ENCODE assay signal across 9 cellular contexts in genomic region chr3:158097571-158098553, GRCh38. TPM values are rescaled to one million over a fixed set of nuclear protein-coding genes. Genes with fewer than 3 reads are reported as not detected.
DNase-seq lines count a peak whose midpoint lies in the region; ATAC-seq and TF ChIP-seq lines count a peak whose summit lies in the region.
"Had no signal": no experiment of that assay in that cellular context is flagged by ENCODE, and none has a peak within 500 bp of the region (broad histone marks: within the 10 kb centered on the region; RNA-seq: fewer than 3 reads in every experiment).

No MANE protein-coding gene starts in this region.

- peak overlapping the region; percentile 58 for H3K4me3 ChIP-seq in brain microvascular endothelial cell (ENCODE audit: low read depth, low read length)

- H3K27me3 ChIP-seq in brain microvascular endothelial cell (replicated peaks) = peaks cover 88% of the 10 kb centered on the region

- peak; percentile 86 for ATAC-seq in GM21717 (IDR thresholded peaks at IDR 0.05; ENCODE audit: unreplicated experiment)
- peak; percentile 99 for ATAC-seq in left lobe of liver

- DNase-seq in DMS79 treated with DMSO at 0.1 percent for 48 hours (lab: John Stamatoyannopoulos, UW) (peak; percentile 79), Kasumi-1 (lab: John Stamatoyannopoulos, UW) (peak; percentile 76 to 77), T-helper 2 cell (peak; percentile 40 to 81 (median 62)), brain microvascular endothelial cell (peak; percentile 39), left lobe of liver (ENCODE audit: low spot score) (peak; percentile 88), NCI-H1436 treated with DMSO at 0.1 percent for 48 hours (lab: John Stamatoyannopoulos, UW) (no peak)
- DNase-seq in stimulated activated CD4-positive, alpha-beta T cell treated with anti-CD3 and anti-CD28 coated beads, Interleukin-4, amount 100 ng/mL, for 48 hours (ENCODE audit: low read depth in 2 of 2) = peak; percentile 61 to 69

- H3K36me3 ChIP-seq in brain microvascular endothelial cell (replicated peaks) = no peaks in the 10 kb centered on the region

- H3K27ac ChIP-seq in brain microvascular endothelial cell = no peak overlapping the region

- TF ChIP-seq CTCF in brain microvascular endothelial cell (IDR thresholded peaks at IDR 0.05; ENCODE audit: low read depth, low read length, missing control alignments) = no peak

- in situ Hi-C loops in brain microvascular endothelial cell (cut with HindIII; ENCODE audit: low pct_ligation_motif_present, low sequenced_read_pairs) = no loop called here

RNA-seq across cellular contexts. Expression of gene SHOX2, which starts 8.4 kb away (rescaled TPM):
- total RNA-seq in left lobe of liver = not detected
- total RNA-seq: T-helper 1 cell treated with Interleukin-12 subunit alpha and Interleukin-12 subunit beta and Interleukin-4 antibody, amounts not matched to agents 30 ng/mL and 1 ng/mL, for 36 hours had no signal

RNA-seq across cellular contexts. Expression of gene RSRC1, which starts 12.0 kb away (rescaled TPM):
- 7.5 TPM for total RNA-seq in left lobe of liver
